In genomic region chr11:70460111-70460510, GRCh38 we compare ENCODE assay signal across 4 cellular contexts.
TF ChIP-seq lines count a peak whose summit lies in the region.

No MANE protein-coding gene starts in this region.

TF ChIP-seq in A549, 52 proteins besides CTCF, POLR2A, EP300 and RAD21 (continues in another document):
- TF ChIP-seq NR3C1 (IDR thresholded peaks at IDR 0.05), result no peak
- no peak for TF ChIP-seq ZFP36 (IDR thresholded peaks at IDR 0.05; ENCODE audit: borderline replicate concordance, partially characterized antibody)
- TF ChIP-seq NPAS2 (CRISPR knock-in tag; IDR thresholded peaks at IDR 0.05; ENCODE audit: borderline replicate concordance), result no peak
- no peak for TF ChIP-seq BCL3 (IDR thresholded peaks at IDR 0.05)
- TF ChIP-seq REST (IDR thresholded peaks at IDR 0.05), result no peak
- TF ChIP-seq RCOR1 (IDR thresholded peaks at IDR 0.05; ENCODE audit: low read depth, low read length), result no peak
- TF ChIP-seq SMC3 (IDR thresholded peaks at IDR 0.05), result no peak
- TF ChIP-seq HEYL (CRISPR knock-in tag; IDR thresholded peaks at IDR 0.05), result no peak
- TF ChIP-seq RARB (CRISPR knock-in tag; IDR thresholded peaks at IDR 0.05), result no peak
- TF ChIP-seq EHF (CRISPR knock-in tag; IDR thresholded peaks at IDR 0.05), result no peak
- no peak for TF ChIP-seq HOXB13 (CRISPR knock-in tag; IDR thresholded peaks at IDR 0.05; ENCODE audit: low read depth)
- TF ChIP-seq KDM5A (IDR thresholded peaks at IDR 0.05), result no peak
- TF ChIP-seq CHD2 (IDR thresholded peaks at IDR 0.05; ENCODE audit: low read length, partially characterized antibody), result no peak
- no peak for TF ChIP-seq ZNF302 (CRISPR knock-in tag; IDR thresholded peaks at IDR 0.05)

TF ChIP-seq in GM23338, 12 proteins besides CTCF, POLR2A, EP300 and RAD21:
- TF ChIP-seq ZNF114 (CRISPR knock-in tag; IDR thresholded peaks at IDR 0.05) (no peak), JUNB (IDR thresholded peaks at IDR 0.05; ENCODE audit: unreplicated experiment) (no peak)

TF ChIP-seq in K562, 482 proteins besides CTCF, POLR2A, EP300 and RAD21:
- TF ChIP-seq CBFA2T2 (conservative IDR thresholded peaks at IDR 0.05) (no peak), CAMTA2 (CRISPR knock-in tag; conservative IDR thresholded peaks at IDR 0.05) (no peak), IRF9 (tag; IDR thresholded peaks at IDR 0.05) (no peak), ZNF197 (CRISPR knock-in tag; IDR thresholded peaks at IDR 0.05; ENCODE audit: low read depth) (no peak)

TF ChIP-seq in HepG2, 621 proteins besides CTCF, POLR2A, EP300 and RAD21:
- TF ChIP-seq TCF7L2 (IDR thresholded peaks at IDR 0.05; ENCODE audit: low read depth, low read length), result no peak
- no peak for TF ChIP-seq ZFP91 (CRISPR knock-in tag; IDR thresholded peaks at IDR 0.05; ENCODE audit: borderline replicate concordance)
- TF ChIP-seq RXRB (CRISPR knock-in tag; IDR thresholded peaks at IDR 0.05; ENCODE audit: borderline replicate concordance), result no peak
- TF ChIP-seq CENPT (CRISPR knock-in tag; IDR thresholded peaks at IDR 0.05; ENCODE audit: low read depth), result no peak
- TF ChIP-seq ZFP1 (CRISPR knock-in tag; IDR thresholded peaks at IDR 0.05), result no peak
- no peak for TF ChIP-seq ZSCAN9 (CRISPR knock-in tag; IDR thresholded peaks at IDR 0.05; ENCODE audit: borderline replicate concordance)
- TF ChIP-seq KAT8 (CRISPR knock-in tag; IDR thresholded peaks at IDR 0.05), result no peak
- TF ChIP-seq ZNF841 (CRISPR knock-in tag; IDR thresholded peaks at IDR 0.05; ENCODE audit: borderline replicate concordance), result no peak
- TF ChIP-seq SRSF9 (IDR thresholded peaks at IDR 0.05; ENCODE audit: borderline replicate concordance, insufficient read depth, low read depth, low read length, poor library complexity, severe bottlenecking), result no peak
- TF ChIP-seq ZBTB3 (CRISPR knock-in tag; IDR thresholded peaks at IDR 0.05; ENCODE audit: borderline replicate concordance, low read depth), result no peak
- no peak for TF ChIP-seq ZNF670 (CRISPR knock-in tag; IDR thresholded peaks at IDR 0.05; ENCODE audit: borderline replicate concordance)
- no peak for TF ChIP-seq CCDC6 (CRISPR knock-in tag; IDR thresholded peaks at IDR 0.05)
- no peak for TF ChIP-seq ERF (CRISPR knock-in tag; IDR thresholded peaks at IDR 0.05)
- TF ChIP-seq ZNF407 (CRISPR knock-in tag; IDR thresholded peaks at IDR 0.05; ENCODE audit: not compliant biosample characterization), result no peak
